1 cellular context compared by ENCODE assay signal in genomic region chr16:84832488-84833141, GRCh38.
TF ChIP-seq lines count a peak whose summit lies in the region.

No MANE protein-coding gene starts in this region.

TF ChIP-seq in HepG2, 621 proteins besides CTCF, POLR2A, EP300 and RAD21 (continued from another document):
- no peak for TF ChIP-seq FOXO4 (CRISPR knock-in tag; conservative IDR thresholded peaks at IDR 0.05)
